ENCODE assay signal across 14 cellular contexts in the genomic region with DNA sequence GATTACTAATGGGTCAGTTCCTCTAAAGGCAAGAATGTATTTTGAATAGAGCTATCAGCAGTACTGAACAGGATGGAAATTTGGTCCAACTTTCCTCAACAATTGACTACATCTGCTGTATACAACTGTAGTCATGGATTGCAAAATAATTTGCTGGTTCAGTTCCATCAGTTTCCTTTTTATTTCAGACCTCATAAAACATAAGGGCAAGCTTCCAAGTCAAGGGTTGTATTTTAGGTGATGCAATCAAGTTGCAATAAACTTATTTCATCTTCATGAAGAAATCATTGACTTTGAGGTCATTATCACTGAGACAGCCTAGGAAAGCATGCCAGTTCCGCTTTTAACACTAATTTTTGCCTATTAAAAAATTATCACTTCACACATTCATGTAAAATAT.
DNase-seq lines count a peak whose midpoint lies in the region; ATAC-seq and TF ChIP-seq lines count a peak whose summit lies in the region.
"Had no signal": no experiment of that assay in that cellular context is flagged by ENCODE, and none has a peak within 500 bp of the region (broad histone marks: within the 10 kb centered on the region; RNA-seq: fewer than 3 reads in every experiment).

No MANE protein-coding gene starts in this region.

- H3K36me3 ChIP-seq in Karpas-422 (ENCODE audit: insufficient read depth, low read length) = no peaks in the 10 kb centered on the region
- H3K36me3 ChIP-seq: tibial artery had no signal

- no peaks in the 10 kb centered on the region for H3K9me3 ChIP-seq in Karpas-422 (ENCODE audit: low read length)
- H3K9me3 ChIP-seq: heart left ventricle, tibial artery had no signal

- DNase-seq in GM04504 (ENCODE audit: low read depth) (peak; percentile 86), NOMO-1 treated with DMSO at 0.1 percent for 48 hours (lab: John Stamatoyannopoulos, UW; ENCODE audit: unreplicated experiment) (peak; percentile 96), epithelial cell of proximal tubule (ENCODE audit: low read depth) (peak; percentile 38), renal cortical epithelial cell (ENCODE audit: low read depth) (peak; percentile 72), amygdala (lab: John Stamatoyannopoulos, UW) (no peak), GDM1 (lab: John Stamatoyannopoulos, UW) (no peak), Karpas-422 (no peak)
- DNase-seq: activated CD4-positive, CD25-positive, alpha-beta regulatory T cell treated with anti-CD3 and anti-CD28 coated beads, Interleukin-2, amount 50 U/mL, for 72 hours; heart left ventricle; stimulated activated CD4-positive, alpha-beta T cell treated with anti-CD3 and anti-CD28 coated beads, Interleukin-4, amount 100 ng/mL, for 24 hours; tibial artery had no signal

- H3K4me2 ChIP-seq in Karpas-422 (ENCODE audit: low read depth, low read length, poor library complexity, severe bottlenecking) = no peak overlapping the region
- H3K4me2 ChIP-seq: KMS-11 had no signal

- TF ChIP-seq CTCF in epithelial cell of proximal tubule (conservative IDR thresholded peaks at IDR 0.05; ENCODE audit: low read depth, low read length) = no peak

- H3K27me3 ChIP-seq in Karpas-422 (ENCODE audit: low read length) = no peaks in the 10 kb centered on the region
- H3K27me3 ChIP-seq: heart left ventricle, tibial artery had no signal

- no peak overlapping the region for H2AFZ ChIP-seq in Karpas-422 (ENCODE audit: low read length)

- H3K9ac ChIP-seq in Karpas-422 (ENCODE audit: low read length) = no peak overlapping the region
- H3K9ac ChIP-seq: KMS-11 had no signal

- H4K20me1 ChIP-seq in Karpas-422 (ENCODE audit: insufficient read depth, low read depth, low read length) = no peaks in the 10 kb centered on the region

- no peaks in the 10 kb centered on the region for H3K9me2 ChIP-seq in Karpas-422 (replicated peaks; ENCODE audit: insufficient read depth, low read length)

- H3K4me1 ChIP-seq in Karpas-422 (ENCODE audit: low read length) = peaks cover 4% of the 10 kb centered on the region; the same call in 1 of the 2 replicates
- H3K4me1 ChIP-seq: tibial artery had no signal

- H3K4me3 ChIP-seq in epithelial cell of proximal tubule (ENCODE audit: low read depth, low read length) (no peak overlapping the region), Karpas-422 (ENCODE audit: low read length) (no peak overlapping the region)
- H3K4me3 ChIP-seq: heart left ventricle, tibial artery had no signal

- no peak for ATAC-seq in GM18498 (IDR thresholded peaks at IDR 0.05; ENCODE audit: unreplicated experiment)
- ATAC-seq: natural killer cell treated with Interleukin-12 subunit alpha and Interleukin-12 subunit beta and Interleukin-15 and Interleukin-18, amount 100 ng/mL, for 72 hours had no signal

- H3K27ac ChIP-seq in Karpas-422 (ENCODE audit: low read length) = no peak overlapping the region
- H3K27ac ChIP-seq: KMS-11, tibial artery had no signal

- H3K79me2 ChIP-seq in Karpas-422 (ENCODE audit: low read length) = no peaks in the 10 kb centered on the region

Comparison
In these comparisons a context has a peak if more than half of its experiments do, and no peak if none do; other contexts are left out.
1. DNase-seq: peak in GM04504 (single experiment), NOMO-1 treated with DMSO at 0.1 percent for 48 hours (single experiment), epithelial cell of proximal tubule (single experiment) and renal cortical epithelial cell (single experiment); none in amygdala (0 of 56), GDM1 (single experiment) and Karpas-422 (single experiment).